31 cellular contexts compared by ENCODE assay signal in genomic region chr2:5464657-5465056, GRCh38.
"Had no signal": no experiment of that assay in that cellular context is flagged by ENCODE, and none has a peak within 500 bp of the region (broad histone marks: within the 10 kb centered on the region; RNA-seq: fewer than 3 reads in every experiment).

No MANE protein-coding gene starts in this region.

- H3K4me3 Mint-ChIP-seq: dendritic cell treated with granulocyte-macrophage colony-stimulating factor and Interleukin-4, amounts not matched to agents 40 ng/mL and 50 ng/mL, for 4 days; endodermal cell; memory B cell; naive thymus-derived CD4-positive, alpha-beta T cell; nephron progenitor cell; stimulated activated memory B cell treated with anti-CD40 and anti-IgM and Interleukin-4, amounts not matched to agents 10 μg/mL and 1 μg/mL and 100 μg/mL, for 72 hours; stimulated activated naive CD8-positive, alpha-beta T cell treated with anti-CD3 and anti-CD28 coated beads, Interleukin-15, Interleukin-2, amounts not matched to agents 100 ng/mL and 50 ng/mL, for 24 hours had no signal

- DNase-seq: colonic mucosa; effector CD8-positive, alpha-beta T cell; endodermal cell; foreskin fibroblast; heart left ventricle; kidney; midbrain; naive thymus-derived CD4-positive, alpha-beta T cell; nephron progenitor cell; nucleus accumbens; ovary; posterior cingulate gyrus; psoas muscle; retina; sigmoid colon; spleen; stimulated activated CD4-positive, alpha-beta T cell treated with anti-CD3 and anti-CD28 coated beads, Interleukin-4, amount 100 ng/mL, for 4 hours; upper lobe of left lung had no signal

- H3K27ac Mint-ChIP-seq: dendritic cell treated with granulocyte-macrophage colony-stimulating factor and Interleukin-4, amounts not matched to agents 40 ng/mL and 50 ng/mL, for 4 days; endodermal cell; memory B cell; naive thymus-derived CD4-positive, alpha-beta T cell; nephron progenitor cell; stimulated activated memory B cell treated with anti-CD40 and anti-IgM and Interleukin-4, amounts not matched to agents 10 μg/mL and 1 μg/mL and 100 μg/mL, for 72 hours; stimulated activated naive CD8-positive, alpha-beta T cell treated with anti-CD3 and anti-CD28 coated beads, Interleukin-15, Interleukin-2, amounts not matched to agents 100 ng/mL and 50 ng/mL, for 24 hours had no signal

- H3K27me3 ChIP-seq: colonic mucosa, gastroesophageal sphincter, heart left ventricle, ovary, sigmoid colon, spleen, tibial nerve, upper lobe of left lung had no signal

- H2AFZ ChIP-seq: hepatocyte had no signal

- H3K9me3 Mint-ChIP-seq: dendritic cell treated with granulocyte-macrophage colony-stimulating factor and Interleukin-4, amounts not matched to agents 40 ng/mL and 50 ng/mL, for 4 days; endodermal cell; memory B cell; nephron progenitor cell; stimulated activated memory B cell treated with anti-CD40 and anti-IgM and Interleukin-4, amounts not matched to agents 10 μg/mL and 1 μg/mL and 100 μg/mL, for 72 hours; stimulated activated naive CD8-positive, alpha-beta T cell treated with anti-CD3 and anti-CD28 coated beads, Interleukin-15, Interleukin-2, amounts not matched to agents 100 ng/mL and 50 ng/mL, for 24 hours had no signal

- H3K36me3 ChIP-seq: colonic mucosa, gastroesophageal sphincter, heart left ventricle, ovary, sigmoid colon, spleen, thoracic aorta, tibial nerve, upper lobe of left lung had no signal

- H3K4me3 ChIP-seq: colonic mucosa, gastroesophageal sphincter, heart left ventricle, hepatocyte, lung, ovary, psoas muscle, sigmoid colon, skin epidermis, spleen, thoracic aorta, tibial nerve, upper lobe of left lung had no signal

- H3K4me2 ChIP-seq: hepatocyte had no signal

- H3K79me2 ChIP-seq: hepatocyte had no signal

- ATAC-seq: esophagus mucosa; gastroesophageal sphincter; heart left ventricle; left lobe of liver; naive thymus-derived CD4-positive, alpha-beta T cell; psoas muscle; stimulated activated memory B cell treated with anti-CD40 and anti-IgM and Interleukin-4, amounts not matched to agents 10 μg/mL and 1 μg/mL and 100 μg/mL, for 72 hours had no signal

- H3K27me3 Mint-ChIP-seq: dendritic cell treated with granulocyte-macrophage colony-stimulating factor and Interleukin-4, amounts not matched to agents 40 ng/mL and 50 ng/mL, for 4 days; memory B cell; stimulated activated memory B cell treated with anti-CD40 and anti-IgM and Interleukin-4, amounts not matched to agents 10 μg/mL and 1 μg/mL and 100 μg/mL, for 72 hours; stimulated activated naive CD8-positive, alpha-beta T cell treated with anti-CD3 and anti-CD28 coated beads, Interleukin-15, Interleukin-2, amounts not matched to agents 100 ng/mL and 50 ng/mL, for 24 hours had no signal

- H3K4me1 ChIP-seq: colonic mucosa, gastroesophageal sphincter, psoas muscle, sigmoid colon, spleen, tibial nerve, upper lobe of left lung had no signal

- H3K36me3 Mint-ChIP-seq: memory B cell; naive thymus-derived CD4-positive, alpha-beta T cell; stimulated activated memory B cell treated with anti-CD40 and anti-IgM and Interleukin-4, amounts not matched to agents 10 μg/mL and 1 μg/mL and 100 μg/mL, for 72 hours had no signal

- H3K4me1 Mint-ChIP-seq: endodermal cell; memory B cell; stimulated activated memory B cell treated with anti-CD40 and anti-IgM and Interleukin-4, amounts not matched to agents 10 μg/mL and 1 μg/mL and 100 μg/mL, for 72 hours had no signal

- H3K27ac ChIP-seq: colonic mucosa, epithelial cell of prostate, gastroesophageal sphincter, heart left ventricle, hepatocyte, ovary, psoas muscle, sigmoid colon, skin epidermis, spleen, thoracic aorta, tibial nerve, upper lobe of left lung had no signal
